Comparison of ENCODE assay signal across 8 cellular contexts in the genomic region with DNA sequence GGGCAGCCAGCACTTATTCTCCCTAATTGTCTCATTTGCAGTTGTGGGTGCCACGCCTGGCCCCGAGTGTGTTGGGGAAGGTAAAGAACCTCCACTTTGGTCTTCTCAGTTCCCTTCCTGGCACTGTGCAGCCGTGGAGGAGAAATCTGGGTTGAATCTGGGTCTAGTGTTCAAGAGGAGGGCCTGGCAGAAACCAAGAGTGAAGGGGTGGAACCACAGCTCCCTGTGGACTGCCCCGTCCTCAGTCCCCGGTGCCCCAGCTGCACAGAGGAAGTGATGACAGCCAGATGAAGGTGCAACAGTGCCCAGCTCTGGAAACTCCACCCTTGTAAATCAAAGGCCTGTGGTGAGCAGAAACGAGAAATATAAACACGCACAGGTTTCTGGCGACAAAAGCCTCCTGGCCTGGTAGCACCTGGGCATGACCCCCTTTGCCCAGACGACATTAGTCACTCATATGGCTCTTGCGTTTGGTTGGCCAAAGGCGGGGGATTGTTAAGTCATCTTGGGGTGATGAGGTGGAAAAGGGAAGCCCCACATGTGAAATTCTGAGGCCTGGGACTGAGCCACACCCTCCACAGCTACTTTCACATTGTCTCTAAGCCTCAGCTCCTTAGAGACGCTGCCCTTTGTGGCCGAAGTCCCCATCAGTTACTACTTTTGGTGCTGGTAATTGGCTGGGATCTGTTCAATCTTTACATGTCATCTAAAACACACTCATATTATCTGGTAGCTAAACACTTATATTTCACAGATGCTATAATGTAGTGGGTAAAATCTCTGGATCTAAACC. TPM values are rescaled to one million over a fixed set of nuclear protein-coding genes. Genes with fewer than 3 reads are reported as not detected.
DNase-seq lines count a peak whose midpoint lies in the region; ATAC-seq and TF ChIP-seq lines count a peak whose summit lies in the region.

No MANE protein-coding gene starts in this region.

- no peaks in the 10 kb centered on the region; the same call in 1 of the 2 replicates for H3K79me2 ChIP-seq in PC-9 (ENCODE audit: low read depth)

- peaks cover 29% of the 10 kb centered on the region for H3K79me1 ChIP-seq in mesenchymal stem cell (replicated peaks; ENCODE audit: low read length, poor library complexity, severe bottlenecking)

- TF ChIP-seq POLR2A in GM18505 (IDR thresholded peaks at IDR 0.05; ENCODE audit: borderline replicate concordance, extremely low read depth, insufficient read depth, insufficient read length): peak; percentile 60

- TF ChIP-seq CTCF in PC-9 (conservative IDR thresholded peaks at IDR 0.05): no peak

- peak; percentile 71 to 85 for DNase-seq in PC-9
- DNase-seq in activated naive CD4-positive, alpha-beta T cell (lab: John Stamatoyannopoulos, UW): peak; percentile 40 to 70 (median 58)
- peak; percentile 58 for DNase-seq in mesenchymal stem cell
- DNase-seq in stimulated activated naive CD4-positive, alpha-beta T cell treated with Interleukin-2 at 50 U/mL for 16 hours (lab: John Stamatoyannopoulos, UW): peak; percentile 97
- no peak for DNase-seq in SJCRH30
- DNase-seq in NCI-H748 (lab: John Stamatoyannopoulos, UW; ENCODE audit: unreplicated experiment): no peak

- BruUV-seq in PC-9 (replicated peaks; lab: Mats Ljungman, UMichigan): no TSS peak

- H4K8ac ChIP-seq in mesenchymal stem cell (ENCODE audit: low read length): peak overlapping the region; percentile 39

- H3K27me3 ChIP-seq in PC-9 (ENCODE audit: insufficient read depth, low read depth): no peaks in the 10 kb centered on the region
- H3K27me3 ChIP-seq in mesenchymal stem cell (ENCODE audit: control insufficient read depth in 1 of 2, insufficient read depth in 1 of 2, low read length in 2 of 2): no peaks in the 10 kb centered on the region
- no peaks in the 10 kb centered on the region for H3K27me3 ChIP-seq in SJCRH30

- H3K9me2 ChIP-seq in PC-9 (ENCODE audit: insufficient read depth): no peaks in the 10 kb centered on the region

- no peak overlapping the region for H3K18ac ChIP-seq in mesenchymal stem cell (ENCODE audit: low read depth in 1 of 2, low read length in 2 of 2)

- H2AFZ ChIP-seq in PC-9 (no peak overlapping the region), mesenchymal stem cell (ENCODE audit: low read depth, low read length) (no peak overlapping the region)

- no peak overlapping the region for H3K14ac ChIP-seq in mesenchymal stem cell (ENCODE audit: low read length in 2 of 2)

- ATAC-seq in GM18505 (IDR thresholded peaks at IDR 0.05; ENCODE audit: unreplicated experiment): peak; percentile 44
- peak; percentile 51 for ATAC-seq in HG02759 (IDR thresholded peaks at IDR 0.05; ENCODE audit: unreplicated experiment)

- H3K4me1 ChIP-seq in PC-9 (replicated peaks; ENCODE audit: insufficient read depth): peaks cover 42% of the 10 kb centered on the region
- peaks cover 37% of the 10 kb centered on the region for H3K4me1 ChIP-seq in mesenchymal stem cell (ENCODE audit: control insufficient read depth, insufficient read depth, low read depth, low read length)
- peaks cover 36% of the 10 kb centered on the region for H3K4me1 ChIP-seq in SJCRH30

- WGBS in mesenchymal stem cell: 71% methylated on average over 9 of the region's 13 CpGs

- peaks cover 27% of the 10 kb centered on the region for H3F3A ChIP-seq in PC-9 (ENCODE audit: insufficient read depth, low read depth)

- H2BK15ac ChIP-seq in mesenchymal stem cell (ENCODE audit: low read depth, poor library complexity, severe bottlenecking): no peak overlapping the region

- H2BK5ac ChIP-seq in mesenchymal stem cell (ENCODE audit: low read depth, low read length, poor library complexity, severe bottlenecking): no peak overlapping the region

- peak overlapping the region; percentile 2; the same call in 1 of the 2 replicates for H3K4me3 ChIP-seq in PC-9
- H3K4me3 ChIP-seq in mesenchymal stem cell (ENCODE audit: insufficient read depth in 1 of 2, low read depth in 1 of 2, low read length in 2 of 2): no peak overlapping the region
- no peak overlapping the region for H3K4me3 ChIP-seq in SJCRH30

- H3K4me2 ChIP-seq in PC-9: peak overlapping the region; percentile 57
- H3K4me2 ChIP-seq in mesenchymal stem cell (ENCODE audit: low read length, poor library complexity, severe bottlenecking): no peak overlapping the region

- no peak overlapping the region for H4K91ac ChIP-seq in mesenchymal stem cell (ENCODE audit: low read length)

- no peak overlapping the region for H3K23ac ChIP-seq in mesenchymal stem cell (ENCODE audit: low read length in 2 of 2)

- H3K36me3 ChIP-seq in PC-9 (ENCODE audit: low read depth): no peaks in the 10 kb centered on the region
- peaks cover 0 to 8% of the 10 kb centered on the region in 2 experiments for H3K36me3 ChIP-seq in mesenchymal stem cell (ENCODE audit: control insufficient read depth in 1 of 2, insufficient read depth in 2 of 2, low read depth in 1 of 2, low read length in 2 of 2)
- no peaks in the 10 kb centered on the region for H3K36me3 ChIP-seq in SJCRH30

- H2BK12ac ChIP-seq in mesenchymal stem cell (ENCODE audit: low read length in 2 of 2): no peak overlapping the region

- H3K9ac ChIP-seq in mesenchymal stem cell (ENCODE audit: low read length): no peak overlapping the region

- no peaks in the 10 kb centered on the region for H4K20me1 ChIP-seq in PC-9 (ENCODE audit: insufficient read depth)

- H3K9me3 ChIP-seq in PC-9 (ENCODE audit: insufficient read depth, low read depth) (no peaks in the 10 kb centered on the region), mesenchymal stem cell (ENCODE audit: control insufficient read depth, low read length) (no peaks in the 10 kb centered on the region), SJCRH30 (replicated peaks) (no peaks in the 10 kb centered on the region)

- H3K4ac ChIP-seq in mesenchymal stem cell (ENCODE audit: low read depth in 1 of 2, low read length in 2 of 2): peak overlapping the region in 1 of 2 experiments; percentile 34

- peak overlapping the region; percentile 16 for H2AK5ac ChIP-seq in mesenchymal stem cell (ENCODE audit: low read length, severe bottlenecking)

- CTCF ChIA-PET in PC-9 (lab: Charles Lee): interaction anchor here (0.5 to 1.0 kb wide), 2 partner anchors 35 to 39 kb away, joined by 4 to 15 read pairs; no protein-coding TSS in a partner anchor

- no peak overlapping the region for H2BK120ac ChIP-seq in mesenchymal stem cell (ENCODE audit: low read depth, low read length)

- intact Hi-C loops in PC-9 (cut with micrococcal nuclease; ENCODE audit: unreplicated experiment): loop anchor here (1.0 to 2.0 kb wide), 4 partner anchors 26 to 40 kb away; no protein-coding TSS in a partner anchor

- POLR2A ChIA-PET in PC-9 (lab: Charles Lee; ENCODE audit: unreplicated experiment): interaction anchor here (0.6 to 0.9 kb wide), 3 partner anchors 32 to 847 kb away, joined by 3 to 5 read pairs (median 3); no protein-coding TSS in a partner anchor

- H3K27ac ChIP-seq in PC-9: peak overlapping the region; percentile 94
- no peak overlapping the region for H3K27ac ChIP-seq in mesenchymal stem cell (ENCODE audit: low read length, poor library complexity, severe bottlenecking)
- H3K27ac ChIP-seq in SJCRH30: no peak overlapping the region; the same call in 1 of the 2 replicates

RNA-seq across cellular contexts. Expression of a gene that starts 4.2 kb away (rescaled TPM):
- total RNA-seq in PC-9 (2021): 80.8 and 82.1 TPM in 2 replicates
- 229 TPM for polyA plus RNA-seq in mesenchymal stem cell (2013, experiment 1 of 2)
- 222 TPM for polyA plus RNA-seq in mesenchymal stem cell (2013, experiment 2 of 2)
- total RNA-seq in SJCRH30 (2014; rRNA removed; shearing (Covaris generic)): 73.2 and 74.5 TPM in 2 replicates

Comparison
In these comparisons a context has a peak if more than half of its experiments do, and no peak if none do; other contexts are left out.
1. DNase-seq: peak in PC-9 (2 of 2), activated naive CD4-positive, alpha-beta T cell (4 of 4), mesenchymal stem cell (single experiment) and stimulated activated naive CD4-positive, alpha-beta T cell treated with Interleukin-2 at 50 U/mL for 16 hours (single experiment); none in SJCRH30 (0 of 2) and NCI-H748 (single experiment).